Comparison of ENCODE assay signal across 8 cellular contexts in genomic region chr2:169573160-169573973, GRCh38. TPM values are rescaled to one million over a fixed set of nuclear protein-coding genes. Genes with fewer than 3 reads are reported as not detected.
DNase-seq lines count a peak whose midpoint lies in the region; ATAC-seq, FAIRE-seq and TF ChIP-seq lines count a peak whose summit lies in the region.

A gene with protein sequence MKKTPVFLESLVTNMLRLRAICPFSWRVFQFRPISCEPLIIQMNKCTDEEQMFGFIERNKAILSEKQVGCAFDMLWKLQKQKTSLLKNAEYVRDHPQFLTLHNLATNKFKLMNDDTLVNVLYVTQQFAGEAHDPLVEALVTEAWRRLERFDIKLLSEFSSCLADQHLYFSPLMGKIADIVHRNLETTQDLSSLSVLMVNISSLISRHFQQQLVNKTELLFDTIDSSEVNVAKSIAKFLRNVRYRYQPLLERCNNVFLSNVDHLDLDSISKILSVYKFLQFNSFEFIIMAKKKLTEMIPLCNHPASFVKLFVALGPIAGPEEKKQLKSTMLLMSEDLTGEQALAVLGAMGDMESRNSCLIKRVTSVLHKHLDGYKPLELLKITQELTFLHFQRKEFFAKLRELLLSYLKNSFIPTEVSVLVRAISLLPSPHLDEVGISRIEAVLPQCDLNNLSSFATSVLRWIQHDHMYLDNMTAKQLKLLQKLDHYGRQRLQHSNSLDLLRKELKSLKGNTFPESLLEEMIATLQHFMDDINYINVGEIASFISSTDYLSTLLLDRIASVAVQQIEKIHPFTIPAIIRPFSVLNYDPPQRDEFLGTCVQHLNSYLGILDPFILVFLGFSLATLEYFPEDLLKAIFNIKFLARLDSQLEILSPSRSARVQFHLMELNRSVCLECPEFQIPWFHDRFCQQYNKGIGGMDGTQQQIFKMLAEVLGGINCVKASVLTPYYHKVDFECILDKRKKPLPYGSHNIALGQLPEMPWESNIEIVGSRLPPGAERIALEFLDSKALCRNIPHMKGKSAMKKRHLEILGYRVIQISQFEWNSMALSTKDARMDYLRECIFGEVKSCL (minus strand): TSS chr2:169573865. CDS start chr2:169572029, 1,836 bp downstream.

- H3K4me2 ChIP-seq in OCI-LY1 (ENCODE audit: low read length) (peak within 1 kb of the TSS; percentile 85), endothelial cell of umbilical vein (ENCODE audit: insufficient read depth, low read length) (peak within 1 kb of the TSS; percentile 77)

- TSS peak; percentile 72 for BruUV-seq in endothelial cell of umbilical vein (replicated peaks; lab: Mats Ljungman, UMichigan)

- peaks cover 21% of the 10 kb centered on the region for H3K79me2 ChIP-seq in OCI-LY1 (ENCODE audit: insufficient read depth, low read length)
- H3K79me2 ChIP-seq in endothelial cell of umbilical vein (ENCODE audit: control insufficient read depth, insufficient read depth, low read length): peaks cover 17% of the 10 kb centered on the region

- intact Hi-C loops in endothelial cell of umbilical vein (cut with micrococcal nuclease): loop anchor here (1.0 to 5.0 kb wide), 3 partner anchors 11 to 119 kb away; partner anchors contain the start of genes BBS5, CFAP210, PHOSPHO2 and PPIG

- peaks cover 8% of the 10 kb centered on the region; the same call in 1 of the 2 replicates for H3K4me1 ChIP-seq in HUES48 (ENCODE audit: control insufficient read depth, insufficient read depth, low read length)
- peaks cover 24% of the 10 kb centered on the region for H3K4me1 ChIP-seq in OCI-LY1 (ENCODE audit: insufficient read depth, low read length, severe bottlenecking)
- H3K4me1 ChIP-seq in endothelial cell of umbilical vein (ENCODE audit: control insufficient read depth, extremely low read depth, insufficient read depth, low read length): peaks cover 2% of the 10 kb centered on the region

- no peaks in the 10 kb centered on the region for H3K9me2 ChIP-seq in OCI-LY1 (ENCODE audit: low read depth, low read length)

- no peaks in the 10 kb centered on the region for H3K9me1 ChIP-seq in endothelial cell of umbilical vein (replicated peaks; ENCODE audit: control insufficient read depth, extremely low read depth, insufficient read depth, low read length)

- TF ChIP-seq CTCF in OCI-LY1 (IDR thresholded peaks at IDR 0.05; ENCODE audit: low read length) (no peak), endothelial cell of umbilical vein (IDR thresholded peaks at IDR 0.05; ENCODE audit: extremely low read depth in 1 of 2, insufficient read depth in 1 of 2, low read depth in 1 of 2, low read length in 2 of 2) (no peak)

- peak; percentile 71 for TF ChIP-seq POLR2A in endothelial cell of umbilical vein (IDR thresholded peaks at IDR 0.05; ENCODE audit: low read depth, low read length)

- peak; percentile 99 for ATAC-seq in GM21390 (IDR thresholded peaks at IDR 0.05; ENCODE audit: unreplicated experiment)

- H3K36me3 ChIP-seq in HUES48 (ENCODE audit: control insufficient read depth, insufficient read depth, low read length) (peaks cover 8% of the 10 kb centered on the region), OCI-LY1 (ENCODE audit: insufficient read depth, low read length) (no peaks in the 10 kb centered on the region), endothelial cell of umbilical vein (ENCODE audit: control insufficient read depth in 2 of 2, extremely low read depth in 1 of 2, insufficient read depth in 2 of 2, low read length in 2 of 2) (no peaks in the 10 kb centered on the region)

- no peaks in the 10 kb centered on the region for H3F3A ChIP-seq in OCI-LY1 (ENCODE audit: insufficient read depth, low read length)

- CTCF ChIA-PET in endothelial cell of umbilical vein (lab: Charles Lee): interaction anchor here (0.6 to 1.6 kb wide), 6 partner anchors 9 to 121 kb away, joined by 3 to 6 read pairs (median 3); partner anchors contain the start of gene BBS5

- H3K9me3 ChIP-seq in HUES48 (ENCODE audit: control insufficient read depth, insufficient read depth, low read length): no peaks in the 10 kb centered on the region
- no peaks in the 10 kb centered on the region for H3K9me3 ChIP-seq in OCI-LY1 (ENCODE audit: low read length)
- H3K9me3 ChIP-seq in endothelial cell of umbilical vein (replicated peaks; ENCODE audit: control insufficient read depth, insufficient read depth, low read length): no peaks in the 10 kb centered on the region

- H3K27me3 ChIP-seq in HUES48 (ENCODE audit: control insufficient read depth, insufficient read depth, low read length): no peaks in the 10 kb centered on the region
- no peaks in the 10 kb centered on the region for H3K27me3 ChIP-seq in OCI-LY1 (ENCODE audit: insufficient read depth, low read length)
- no peaks in the 10 kb centered on the region for H3K27me3 ChIP-seq in endothelial cell of umbilical vein (ENCODE audit: control insufficient read depth in 2 of 2, insufficient read depth in 2 of 2, low read length in 2 of 2)

- H2AFZ ChIP-seq in OCI-LY1 (ENCODE audit: low read length): peak within 1 kb of the TSS; percentile 99
- peak within 1 kb of the TSS; percentile 98 for H2AFZ ChIP-seq in endothelial cell of umbilical vein (ENCODE audit: low read depth, low read length)

- POLR2A ChIA-PET in endothelial cell of umbilical vein (lab: Charles Lee): interaction anchor here (0.6 to 1.5 kb wide), 2 partner anchors 11 to 25 kb away, joined by 8 to 12 read pairs; partner anchors contain the start of gene PPIG

- H3K9ac ChIP-seq in HUES48 (ENCODE audit: low read depth, low read length) (peak within 1 kb of the TSS; percentile 78), OCI-LY1 (ENCODE audit: low read length) (peak within 1 kb of the TSS; percentile 82), endothelial cell of umbilical vein (replicated peaks; ENCODE audit: extremely low read depth, insufficient read depth, low read length) (peak within 1 kb of the TSS; percentile 87)

- H3K27ac ChIP-seq in HUES48 (ENCODE audit: low read depth, low read length) (peak within 1 kb of the TSS; percentile 90), OCI-LY1 (ENCODE audit: low read depth, low read length, poor library complexity, severe bottlenecking) (peak within 1 kb of the TSS; percentile 33), endothelial cell of umbilical vein (ENCODE audit: insufficient read depth, low read depth, low read length) (peak within 1 kb of the TSS; percentile 52)

- H3K4me3 ChIP-seq in HUES48 (ENCODE audit: low read depth, low read length): peak within 1 kb of the TSS; percentile 91
- H3K4me3 ChIP-seq in OCI-LY1 (ENCODE audit: low read depth, low read length, poor library complexity, severe bottlenecking): peak within 1 kb of the TSS; percentile 90
- peak within 1 kb of the TSS; percentile 76 to 95 (median 76) for H3K4me3 ChIP-seq in endothelial cell of umbilical vein (replicated peaks in 1 of 3; ENCODE audit: insufficient read depth in 1 of 3, low read depth in 1 of 3, low read length in 3 of 3)

- FAIRE-seq in endothelial cell of umbilical vein (lab: Jason Lieb, UNC): peak; percentile 90

- DNase-seq in COR-L47 (lab: John Stamatoyannopoulos, UW) (peak; percentile 89), endothelial cell of umbilical vein (ENCODE audit: low read depth, low spot score) (peak; percentile 89), middle frontal gyrus (ENCODE audit: extremely low spot score, low spot score) (peak; percentile 83)
- peak; percentile 86 for DNase-seq in activated CD8-positive, alpha-beta memory T cell treated with anti-CD3 and anti-CD28 coated beads, Interleukin-2, amount 50 U/mL, for 4 hours
- DNase-seq in stimulated activated CD8-positive, alpha-beta memory T cell treated with anti-CD3 and anti-CD28 coated beads, Interleukin-2, amount 100 ng/mL, for 48 hours (ENCODE audit: low read depth in 2 of 2): peak; percentile 80 to 82

- H4K20me1 ChIP-seq in OCI-LY1 (ENCODE audit: insufficient read depth, low read length) (no peaks in the 10 kb centered on the region), endothelial cell of umbilical vein (replicated peaks; ENCODE audit: control insufficient read depth, extremely low read depth, insufficient read depth, low read length) (no peaks in the 10 kb centered on the region)

- dilution Hi-C loops in endothelial cell of umbilical vein (cut with MboI; ENCODE audit: extremely low pct_ligation_motif_present, low sequenced_read_pairs): no loop called here

TF ChIP-seq in endothelial cell of umbilical vein, 7 proteins besides CTCF, POLR2A, EP300 and RAD21:
- no peak for TF ChIP-seq EZH2 (IDR thresholded peaks at IDR 0.05; ENCODE audit: borderline replicate concordance, low read depth, low read length, severe bottlenecking)
- peak; percentile 74 for TF ChIP-seq MYC (IDR thresholded peaks at IDR 0.05; ENCODE audit: low read depth, low read length)
- TF ChIP-seq, protein P1, sequence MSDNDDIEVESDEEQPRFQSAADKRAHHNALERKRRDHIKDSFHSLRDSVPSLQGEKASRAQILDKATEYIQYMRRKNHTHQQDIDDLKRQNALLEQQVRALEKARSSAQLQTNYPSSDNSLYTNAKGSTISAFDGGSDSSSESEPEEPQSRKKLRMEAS (IDR thresholded peaks at IDR 0.05; ENCODE audit: insufficient read depth, insufficient read length): peak; percentile 62
- peak; percentile 47 for TF ChIP-seq POLR2AphosphoS5 (IDR thresholded peaks at IDR 0.05; ENCODE audit: insufficient read depth, low read depth, low read length)
- TF ChIP-seq FOS (IDR thresholded peaks at IDR 0.05; ENCODE audit: borderline replicate concordance, insufficient read depth, low read length): no peak

RNA-seq across cellular contexts. Expression of the gene that starts here (rescaled TPM):
- 32.2 and 33.4 TPM in 2 replicates for total RNA-seq in endothelial cell of umbilical vein
- polyA plus RNA-seq in endothelial cell of umbilical vein: 6.3 and 8.9 TPM in 2 replicates
- 9.0 and 10.6 TPM in 2 replicates for polyA plus RNA-seq in endothelial cell of umbilical vein (2011; cell fraction: cytosol; rRNA removed)
- polyA plus RNA-seq in endothelial cell of umbilical vein (2011; cell fraction: nucleus; rRNA removed): 35.1 and 45.9 TPM in 2 replicates
- polyA plus RNA-seq in endothelial cell of umbilical vein (2012): 24.9 and 30.5 TPM in 2 replicates
- polyA minus RNA-seq in endothelial cell of umbilical vein: 15.8 and 16.1 TPM in 2 replicates
- polyA minus RNA-seq in endothelial cell of umbilical vein (2011; cell fraction: cytosol; rRNA and poly(A)+ RNA removed): 4.9 TPM
- polyA minus RNA-seq in endothelial cell of umbilical vein (2011; cell fraction: nucleus; rRNA and poly(A)+ RNA removed): 21.4 and 34.8 TPM in 2 replicates

Comparison
In these comparisons a context has a peak if more than half of its experiments do, and no peak if none do; other contexts are left out.
1. Peak in every context shown above with its lines: DNase-seq, ATAC-seq, H3K4me3 ChIP-seq and H3K27ac ChIP-seq.
2. H3K27ac ChIP-seq: peak in every context shown above with its lines; median percentile 90 in HUES48; 52 in endothelial cell of umbilical vein; 33 in OCI-LY1.